ENCODE assay signal across 19 cellular contexts in genomic region chr2:112831380-112831930, GRCh38. TPM values are rescaled to one million over a fixed set of nuclear protein-coding genes. Genes with fewer than 3 reads are reported as not detected.
A peak's percentile ranks its signal among the peaks of the same experiment; 100 is the strongest.
DNase-seq lines count a peak whose midpoint lies in the region; ATAC-seq, FAIRE-seq and TF ChIP-seq lines count a peak whose summit lies in the region.
"Had no signal": no experiment of that assay in that cellular context is flagged by ENCODE, and none has a peak within 500 bp of the region (broad histone marks: within the 10 kb centered on the region; RNA-seq: fewer than 3 reads in every experiment).

No MANE protein-coding gene starts in this region.

- H3K4me1 Mint-ChIP-seq in CD14-positive monocyte (peaks cover 56% of the 10 kb centered on the region), nephron (peaks cover 15% of the 10 kb centered on the region)

- intact Hi-C loops in CD14-positive monocyte (cut with micrococcal nuclease) (loop anchor here in 1 of 2 donors (5.0 kb wide), 3 partner anchors 34 to 84 kb away; no protein-coding TSS in a partner anchor), pancreas (cut with DNase I) (no loop called here)

- H3K27me3 Mint-ChIP-seq in CD14-positive monocyte (ENCODE audit: low read depth in 3 of 3), result peaks cover 0 to 9% (median 4%) of the 10 kb centered on the region in 3 donors
- H3K27me3 Mint-ChIP-seq in nephron (ENCODE audit: low read depth), result peaks cover 23% of the 10 kb centered on the region

- H3K4me3 Mint-ChIP-seq in CD14-positive monocyte (peak overlapping the region; percentile 63 to 72), nephron (no peak overlapping the region)
- H3K4me3 Mint-ChIP-seq: activated CD8-positive, alpha-beta T cell treated with anti-CD3 and anti-CD28 coated beads for 36 hours; H9; neural progenitor cell had no signal

- FAIRE-seq in pancreas (lab: Jason Lieb, UNC), result no peak
- FAIRE-seq: endometrium had no signal

- ATAC-seq in GM18502 (IDR thresholded peaks at IDR 0.05; ENCODE audit: poor library complexity, unreplicated experiment) (no peak), pancreas (no peak)
- ATAC-seq: activated CD8-positive, alpha-beta T cell treated with anti-CD3 and anti-CD28 coated beads for 36 hours had no signal

- peaks cover 62 to 68% of the 10 kb centered on the region in 2 donors for H3K36me3 Mint-ChIP-seq in CD14-positive monocyte
- H3K36me3 Mint-ChIP-seq in nephron (ENCODE audit: low read depth), result no peaks in the 10 kb centered on the region
- H3K36me3 Mint-ChIP-seq: IgD-negative memory B cell, neural progenitor cell had no signal

- peaks cover 0 to 8% (median 0%) of the 10 kb centered on the region in 7 donors for H3K9me3 Mint-ChIP-seq in CD14-positive monocyte
- no peaks in the 10 kb centered on the region for H3K9me3 Mint-ChIP-seq in nephron
- H3K9me3 Mint-ChIP-seq: activated CD8-positive, alpha-beta T cell treated with anti-CD3 and anti-CD28 coated beads for 36 hours; neural progenitor cell had no signal

- TF ChIP-seq CTCF in CD14-positive monocyte (IDR thresholded peaks at IDR 0.05), result no peak
- no peak for TF ChIP-seq CTCF in HL-60 (IDR thresholded peaks at IDR 0.05; ENCODE audit: insufficient read depth, low read length)
- no peak for TF ChIP-seq CTCF in nephron (IDR thresholded peaks at IDR 0.05; ENCODE audit: unreplicated experiment in 3 of 3)
- no peak for TF ChIP-seq CTCF in pancreas (IDR thresholded peaks at IDR 0.05)

- no peaks in the 10 kb centered on the region for H3K36me3 ChIP-seq in pancreas
- H3K36me3 ChIP-seq: neural progenitor cell, prostate gland had no signal

- DNase-seq in CD14-positive monocyte (ENCODE audit: low spot score) (no peak), HL-60 (ENCODE audit: low read depth in 1 of 2, low spot score in 1 of 2) (peak; percentile 39 to 43), dermis blood vessel endothelial cell (peak; percentile 70), NCI-H2107 (lab: John Stamatoyannopoulos, UW) (no peak), pancreas (no peak)
- DNase-seq: activated CD8-positive, alpha-beta T cell treated with anti-CD3 and anti-CD28 coated beads for 36 hours; activated T-cell treated with anti-CD3 and anti-CD28 coated beads, Interleukin-2, amount 50 U/mL, for 1 hour; COR-L47; H9; MM.1S; NCI-H1436; NCI-H524; testis had no signal

- H3K27ac Mint-ChIP-seq in CD14-positive monocyte (peak overlapping the region; percentile 1 to 94 (median 79)), nephron (peak overlapping the region; percentile 17 to 85 (median 18))
- H3K27ac Mint-ChIP-seq: activated CD8-positive, alpha-beta T cell treated with anti-CD3 and anti-CD28 coated beads for 36 hours; H9; IgD-negative memory B cell; neural progenitor cell had no signal

- no peaks in the 10 kb centered on the region for H3K27me3 ChIP-seq in HL-60 (ENCODE audit: insufficient read depth, poor library complexity, severe bottlenecking)
- no peaks in the 10 kb centered on the region for H3K27me3 ChIP-seq in pancreas
- H3K27me3 ChIP-seq: neural progenitor cell, testis had no signal

- H3K27ac ChIP-seq in HL-60 (replicated peaks) (no peak overlapping the region; the same call in 1 of the 2 replicates), pancreas (no peak overlapping the region)
- H3K27ac ChIP-seq: neural progenitor cell, prostate gland, testis had no signal

- H3K4me3 ChIP-seq in HL-60 (replicated peaks; ENCODE audit: insufficient read depth, low read length) (no peak overlapping the region), pancreas (no peak overlapping the region)
- H3K4me3 ChIP-seq: neural progenitor cell, prostate gland, testis had no signal

- peaks cover 11 to 22% (median 16%) of the 10 kb centered on the region in 3 donors for H3K4me1 ChIP-seq in pancreas
- H3K4me1 ChIP-seq: prostate gland had no signal

- WGBS in pancreas, 2 donors, result 44 to 48% methylated on average over 2 of the region's 2 CpGs

- no peaks in the 10 kb centered on the region for H3K9me3 ChIP-seq in pancreas
- H3K9me3 ChIP-seq: prostate gland, testis had no signal

RNA-seq across cellular contexts. Expression of gene IL1B, which starts 5.1 kb away (rescaled TPM):
- polyA plus RNA-seq in CD14-positive monocyte, result 100 to 1,000 TPM in 1 of 2 donors, 10 to 100 TPM in 1; 65.1 to 114 TPM
- total RNA-seq in dermis blood vessel endothelial cell, result 0.14 and 0.17 TPM in 2 replicates
- total RNA-seq in pancreas, result 1 to 10 TPM in 3 of 6 donors, under 1 TPM in 3; 0.32 to 3.9 (median 1.1) TPM
- polyA plus RNA-seq in pancreas, result 1 to 10 TPM in 1 of 2 donors, under 1 TPM in 1; 0.80 to 1.3 TPM
- total RNA-seq: activated CD8-positive, alpha-beta T cell treated with anti-CD3 and anti-CD28 coated beads for 36 hours; H9; prostate gland had no signal
- polyA plus RNA-seq: IgD-negative memory B cell had no signal

RNA-seq across cellular contexts. Expression of gene IL1A, which starts 47.2 kb away (rescaled TPM):
- under 1 TPM in 1 of 2 donors, not detected in 1; 0.26 TPM for polyA plus RNA-seq in CD14-positive monocyte
- under 0.01 and 0.19 TPM in 2 replicates for total RNA-seq in dermis blood vessel endothelial cell
- total RNA-seq in pancreas, result under 1 TPM in 3 of 6 donors, not detected in 3; 0.08 to 0.18 (median 0.09) TPM
- under 1 TPM in 1 of 2 donors, not detected in 1; 0.05 TPM for polyA plus RNA-seq in pancreas
- polyA plus RNA-seq: IgD-negative memory B cell had no signal

Comparison
In these comparisons a context has a peak if more than half of its experiments do, and no peak if none do; other contexts are left out.
1. DNase-seq: peak in HL-60 (2 of 2) and dermis blood vessel endothelial cell (single experiment); none in CD14-positive monocyte (single experiment), NCI-H2107 (single experiment) and pancreas (0 of 6).
2. H3K4me3 Mint-ChIP-seq: peak in CD14-positive monocyte (2 of 2); none in nephron (0 of 3).